ENCODE assay signal across 33 cellular contexts in the genomic region with DNA sequence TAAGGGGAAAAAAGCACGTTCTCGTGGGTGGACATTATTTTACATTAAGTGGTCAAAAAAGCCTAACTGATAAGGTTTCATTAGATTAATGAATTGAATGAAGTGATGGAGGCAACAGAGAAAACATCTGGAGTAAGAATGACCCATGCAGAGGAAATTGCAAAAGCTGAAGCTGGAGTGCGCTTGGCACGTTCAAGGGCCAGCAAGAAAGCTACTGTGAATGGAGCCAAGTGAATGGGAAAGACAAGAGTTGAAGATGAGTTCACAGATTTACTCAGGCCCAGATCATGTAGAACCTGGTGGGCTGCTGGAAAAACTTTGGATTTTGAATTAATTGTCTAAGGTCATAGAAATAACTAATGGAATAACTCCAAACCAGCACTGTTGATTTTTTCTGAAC.
"Had no signal": no experiment of that assay in that cellular context is flagged by ENCODE, and none has a peak within 500 bp of the region (broad histone marks: within the 10 kb centered on the region; RNA-seq: fewer than 3 reads in every experiment).

No MANE protein-coding gene starts in this region.

- H3K27me3 ChIP-seq: MG63 had no signal

- H3K36me3 ChIP-seq: MG63 had no signal

- H3K9me3 ChIP-seq: MG63 had no signal

- DNase-seq: Karpas-422, Kasumi-1, MG63, MM.1S, MV-4-11, NCI-H1048, NCI-H1092, NCI-H1092 treated with DMSO at 0.1 percent for 48 hours, NCI-H1105, NCI-H1105 treated with DMSO at 0.1 percent for 48 hours, NCI-H1417, NCI-H1417 treated with DMSO at 0.1 percent for 48 hours, NCI-H1436, NCI-H1436 treated with DMSO at 0.1 percent for 48 hours, NCI-H146, NCI-H1694, NCI-H1694 treated with DMSO at 0.1 percent for 48 hours, NCI-H187, NCI-H187 treated with DMSO at 0.1 percent for 48 hours, NCI-H1930, NCI-H2029, NCI-H2029 treated with DMSO at 0.1 percent for 48 hours, NCI-H2081, NCI-H2081 treated with DMSO at 0.1 percent for 48 hours, NCI-H2107, NCI-H2171, NCI-H2171 treated with DMSO at 0.1 percent for 48 hours, NCI-H2227 treated with DMSO at 0.1 percent for 48 hours, NCI-H226, NCI-H345, NCI-H446, NCI-H446 treated with DMSO at 0.1 percent for 48 hours, NCI-H510A treated with DMSO at 0.1 percent for 48 hours had no signal

- H3K4me3 ChIP-seq: MG63 had no signal
